In genomic region chr13:113783482-113783881, GRCh38 we compare ENCODE assay signal across 27 cellular contexts. TPM values are rescaled to one million over a fixed set of nuclear protein-coding genes. Genes with fewer than 3 reads are reported as not detected.
DNase-seq lines count a peak whose midpoint lies in the region; ATAC-seq, FAIRE-seq and TF ChIP-seq lines count a peak whose summit lies in the region.
"Had no signal": no experiment of that assay in that cellular context is flagged by ENCODE, and none has a peak within 500 bp of the region (broad histone marks: within the 10 kb centered on the region; RNA-seq: fewer than 3 reads in every experiment).

No MANE protein-coding gene starts in this region.

- H3K9ac ChIP-seq in PC-3 (ENCODE audit: low read length): no peak overlapping the region

- H3K9me3 Mint-ChIP-seq in HFFc6 (no peaks in the 10 kb centered on the region), endothelial cell (ENCODE audit: unreplicated experiment) (no peaks in the 10 kb centered on the region)
- H3K9me3 Mint-ChIP-seq: CD8-positive, alpha-beta T cell had no signal

- no peaks in the 10 kb centered on the region for H3K4me1 Mint-ChIP-seq in HFFc6 (ENCODE audit: low read depth)
- peaks cover 25% of the 10 kb centered on the region for H3K4me1 Mint-ChIP-seq in endothelial cell (ENCODE audit: unreplicated experiment)
- H3K4me1 Mint-ChIP-seq: B cell had no signal

- H2AFZ ChIP-seq in PC-3 (ENCODE audit: low read length): no peak overlapping the region
- H2AFZ ChIP-seq: GM23338 had no signal

- H3K36me3 ChIP-seq in PC-3 (ENCODE audit: low read depth, low read length) (peaks cover 8% of the 10 kb centered on the region), pancreas (no peaks in the 10 kb centered on the region)
- H3K36me3 ChIP-seq: HAP-1 had no signal

- FAIRE-seq in pancreas (lab: Jason Lieb, UNC): no peak
- FAIRE-seq: G401.6 had no signal

- no TSS peak for BruUV-seq in PC-3 (replicated peaks; lab: Mats Ljungman, UMichigan)

- TF ChIP-seq CTCF in HFFc6 (IDR thresholded peaks at IDR 0.05): no peak
- no peak for TF ChIP-seq CTCF in PC-3 (conservative IDR thresholded peaks at IDR 0.05; ENCODE audit: low read depth, low read length)
- TF ChIP-seq CTCF in endothelial cell (IDR thresholded peaks at IDR 0.05; ENCODE audit: unreplicated experiment): no peak
- TF ChIP-seq CTCF in pancreas (IDR thresholded peaks at IDR 0.05): no peak

- H3K36me3 Mint-ChIP-seq in HFFc6 (ENCODE audit: low read depth) (no peaks in the 10 kb centered on the region), endothelial cell (ENCODE audit: low read depth, unreplicated experiment) (peaks cover 43% of the 10 kb centered on the region)
- H3K36me3 Mint-ChIP-seq: CD8-positive, alpha-beta T cell had no signal

- POLR2A ChIA-PET in PC-3 (lab: Charles Lee; ENCODE audit: unreplicated experiment): no interaction called here

- 56 to 59% methylated on average over 6 of the region's 6 CpGs for WGBS in pancreas, 2 donors

- CTCF ChIA-PET in PC-3 (lab: Charles Lee): no interaction called here

- no peak overlapping the region for H3K4me2 ChIP-seq in PC-3 (ENCODE audit: low read length)
- H3K4me2 ChIP-seq: GM23338 had no signal

- H3K27ac ChIP-seq in PC-3 (ENCODE audit: low read length) (peak overlapping the region; percentile 99), pancreas (no peak overlapping the region)
- H3K27ac ChIP-seq: C4-2B had no signal

- intact Hi-C loops in PC-3 (cut with micrococcal nuclease): loop anchor here (5.0 kb wide), 1 partner anchor 34 kb away; no protein-coding TSS in a partner anchor
- intact Hi-C loops in pancreas (cut with DNase I): no loop called here

- H3K9me2 ChIP-seq in PC-3 (replicated peaks; ENCODE audit: low read length): no peaks in the 10 kb centered on the region

- H3K9me3 ChIP-seq in PC-3 (ENCODE audit: low read length): no peaks in the 10 kb centered on the region
- no peaks in the 10 kb centered on the region for H3K9me3 ChIP-seq in pancreas
- H3K9me3 ChIP-seq: Caco-2, HAP-1 had no signal

- H3K4me3 Mint-ChIP-seq in HFFc6 (no peak overlapping the region), endothelial cell (ENCODE audit: unreplicated experiment) (peak overlapping the region; percentile 53)
- H3K4me3 Mint-ChIP-seq: B cell; CD8-positive, alpha-beta T cell; GM23338 had no signal

- H3K27ac Mint-ChIP-seq in HFFc6 (peak overlapping the region; percentile 23; the same call in 1 of the 2 replicates), endothelial cell (ENCODE audit: unreplicated experiment) (peak overlapping the region; percentile 63)
- H3K27ac Mint-ChIP-seq: B cell; CD8-positive, alpha-beta T cell; GM23338 had no signal

- DNase-seq in HFFc6: no peak
- peak; percentile 5 for DNase-seq in PC-3
- no peak for DNase-seq in endothelial cell (ENCODE audit: low spot score)
- DNase-seq in pancreas: peak in 1 of 6 donors; percentile 6
- DNase-seq in LoVo (ENCODE audit: low spot score): no peak
- no peak for DNase-seq in stimulated activated CD4-positive, alpha-beta T cell treated with anti-CD3 and anti-CD28 coated beads, Interleukin-2, amount 100 ng/mL, for 48 hours
- DNase-seq in activated T-cell treated with anti-CD3 and anti-CD28 coated beads, Interleukin-2, amount 50 U/mL, for 1 hour: no peak
- no peak for DNase-seq in A172 (ENCODE audit: low spot score)
- DNase-seq: Caco-2; CD8-positive, alpha-beta T cell; IMR-90; KG1; NCI-H1048; NCI-H1417; NCI-H1694; NCI-H2081; NCI-H2171; NCI-H226; NCI-H510A; NCI-H69; SIG-M5 had no signal

- no peaks in the 10 kb centered on the region for H4K20me1 ChIP-seq in PC-3 (ENCODE audit: low read length)

- H3K4me1 ChIP-seq in PC-3 (ENCODE audit: insufficient read depth, low read length): peaks cover 35% of the 10 kb centered on the region
- no peaks in the 10 kb centered on the region for H3K4me1 ChIP-seq in pancreas
- H3K4me1 ChIP-seq: Caco-2, HAP-1 had no signal

- H3K27me3 ChIP-seq in PC-3 (ENCODE audit: low read length) (no peaks in the 10 kb centered on the region), pancreas (no peaks in the 10 kb centered on the region)

- no peaks in the 10 kb centered on the region for H3F3A ChIP-seq in PC-3 (ENCODE audit: low read length, unreplicated experiment)

- H3K79me2 ChIP-seq in PC-3 (ENCODE audit: low read length): no peaks in the 10 kb centered on the region; the same call in 1 of the 2 replicates

- peaks cover 6% of the 10 kb centered on the region for H3K27me3 Mint-ChIP-seq in HFFc6 (ENCODE audit: insufficient read depth)
- peaks cover 10% of the 10 kb centered on the region for H3K27me3 Mint-ChIP-seq in endothelial cell (ENCODE audit: unreplicated experiment)

- no peak overlapping the region for H3K4me3 ChIP-seq in PC-3 (ENCODE audit: low read length)
- no peak overlapping the region for H3K4me3 ChIP-seq in pancreas
- H3K4me3 ChIP-seq: GM23338, HAP-1 had no signal

- no peak for ATAC-seq in PC-3
- ATAC-seq in pancreas: peak; percentile 25 to 58 (median 48)
- ATAC-seq: CD8-positive, alpha-beta T cell; GM23338; Panc1 had no signal

RNA-seq across cellular contexts. Expression of gene TMEM255B, which starts 24.5 kb away (rescaled TPM):
- 10 to 100 TPM in 1 of 6 experiments, 1 to 10 TPM in 5; 8.2 to 10.3 (median 9.1) TPM for total RNA-seq in HFFc6 (2021; fragmentation: NEBNext Ultra II Directional; extraction: Animal tissue kit (Norgen Biotek cat#: 25700))
- total RNA-seq in PC-3 (2014; rRNA removed): 26.9 and 35.5 TPM in 2 replicates
- 321 TPM for total RNA-seq in endothelial cell (ENCODE audit: unreplicated experiment)
- total RNA-seq in pancreas: 1 to 10 TPM; 1.8 to 8.1 (median 3.5) TPM
- 10 to 100 TPM; 13.6 to 17.9 TPM for polyA plus RNA-seq in pancreas
- total RNA-seq in A172 (2014; rRNA removed; shearing (Covaris generic)): 1.8 and 2.3 TPM in 2 replicates
